In genomic region chr14:75427126-75427481, GRCh38 we compare ENCODE assay signal across 8 cellular contexts. TPM values are rescaled to one million over a fixed set of nuclear protein-coding genes. Genes with fewer than 3 reads are reported as not detected.
DNase-seq lines count a peak whose midpoint lies in the region; ATAC-seq and TF ChIP-seq lines count a peak whose summit lies in the region.

No MANE protein-coding gene starts in this region.

- H3K4me1 Mint-ChIP-seq in T-helper 2 cell treated with Interferon-gamma antibody and Interleukin-4, amounts not matched to agents 5 μg/mL and 100 μg/mL, for 36 hours (ENCODE audit: low read depth) = peaks cover 14% of the 10 kb centered on the region
- H3K4me1 Mint-ChIP-seq in chondrocyte (ENCODE audit: low read depth) = peaks cover 31% of the 10 kb centered on the region
- H3K4me1 Mint-ChIP-seq in mesothelial cell of epicardium = peaks cover 51% of the 10 kb centered on the region

- DNase-seq in T-helper 2 cell treated with Interferon-gamma antibody and Interleukin-4, amounts not matched to agents 5 μg/mL and 100 μg/mL, for 36 hours (ENCODE audit: low spot score) = no peak
- DNase-seq in T-helper 2 cell (no peak), chondrocyte (ENCODE audit: low spot score) (no peak), mesothelial cell of epicardium (ENCODE audit: low spot score in 2 of 2, unreplicated experiment in 2 of 2) (no peak), putamen (ENCODE audit: low spot score) (no peak), NCI-H82 treated with DMSO at 0.1 percent for 48 hours (lab: John Stamatoyannopoulos, UW; ENCODE audit: unreplicated experiment) (no peak)

- peak overlapping the region; percentile 75 for H3K4me3 ChIP-seq in HUES6 (ENCODE audit: low read depth, low read length)

- H3K27ac ChIP-seq in HUES6 (ENCODE audit: low read depth, low read length) = peak overlapping the region; percentile 70; the same call in 1 of the 2 replicates

- H3K36me3 Mint-ChIP-seq in T-helper 2 cell treated with Interferon-gamma antibody and Interleukin-4, amounts not matched to agents 5 μg/mL and 100 μg/mL, for 36 hours (ENCODE audit: low read depth) = no peaks in the 10 kb centered on the region
- H3K36me3 Mint-ChIP-seq in chondrocyte (ENCODE audit: low read depth) (peaks cover 3% of the 10 kb centered on the region), mesothelial cell of epicardium (peaks cover under 1% of the 10 kb centered on the region)

- H3K9me3 ChIP-seq in HUES6 (ENCODE audit: control insufficient read depth, insufficient read depth, low read depth, low read length) = peaks cover 7% of the 10 kb centered on the region

- no peak overlapping the region for H3K27ac Mint-ChIP-seq in T-helper 2 cell treated with Interferon-gamma antibody and Interleukin-4, amounts not matched to agents 5 μg/mL and 100 μg/mL, for 36 hours
- H3K27ac Mint-ChIP-seq in chondrocyte (ENCODE audit: unreplicated experiment) (peak overlapping the region; percentile 49), mesothelial cell of epicardium (peak overlapping the region; percentile 64)

- TF ChIP-seq CTCF in chondrocyte (IDR thresholded peaks at IDR 0.05) (no peak), mesothelial cell of epicardium (IDR thresholded peaks at IDR 0.05; ENCODE audit: unreplicated experiment) (no peak)

- peaks cover 7% of the 10 kb centered on the region for H3K36me3 ChIP-seq in HUES6 (ENCODE audit: control insufficient read depth, insufficient read depth, low read length)

- no peak for ATAC-seq in HG03045 (IDR thresholded peaks at IDR 0.05; ENCODE audit: unreplicated experiment)

- H3K4me3 Mint-ChIP-seq in T-helper 2 cell treated with Interferon-gamma antibody and Interleukin-4, amounts not matched to agents 5 μg/mL and 100 μg/mL, for 36 hours = peak overlapping the region; percentile 60
- H3K4me3 Mint-ChIP-seq in chondrocyte (ENCODE audit: unreplicated experiment) (peak overlapping the region; percentile 65), mesothelial cell of epicardium (peak overlapping the region; percentile 63)

- peak overlapping the region; percentile 54 for H3K9ac ChIP-seq in HUES6 (ENCODE audit: low read length)

- H3K27me3 Mint-ChIP-seq in T-helper 2 cell treated with Interferon-gamma antibody and Interleukin-4, amounts not matched to agents 5 μg/mL and 100 μg/mL, for 36 hours (ENCODE audit: low read depth) = peaks cover 15% of the 10 kb centered on the region
- H3K27me3 Mint-ChIP-seq in chondrocyte (ENCODE audit: low read depth) (no peaks in the 10 kb centered on the region), mesothelial cell of epicardium (ENCODE audit: low read depth) (no peaks in the 10 kb centered on the region)

- H3K4me1 ChIP-seq in HUES6 (ENCODE audit: control insufficient read depth, insufficient read depth, low read length) = peaks cover 37% of the 10 kb centered on the region

- H3K27me3 ChIP-seq in HUES6 (ENCODE audit: control insufficient read depth, insufficient read depth, low read length) = peaks cover 15% of the 10 kb centered on the region

- peaks cover 8% of the 10 kb centered on the region for H3K9me3 Mint-ChIP-seq in T-helper 2 cell treated with Interferon-gamma antibody and Interleukin-4, amounts not matched to agents 5 μg/mL and 100 μg/mL, for 36 hours
- H3K9me3 Mint-ChIP-seq in chondrocyte (ENCODE audit: low read depth) (peaks cover 3% of the 10 kb centered on the region), mesothelial cell of epicardium (peaks cover 3% of the 10 kb centered on the region)

RNA-seq across cellular contexts. Expression of gene JDP2, which starts 0.7 kb away (rescaled TPM):
- 25.9 to 78.0 TPM (median 72.2 TPM) in 3 replicates for total RNA-seq in chondrocyte
- 43.4 to 51.1 TPM (median 44.4 TPM) in 3 replicates for total RNA-seq in mesothelial cell of epicardium
